In the genomic region with DNA sequence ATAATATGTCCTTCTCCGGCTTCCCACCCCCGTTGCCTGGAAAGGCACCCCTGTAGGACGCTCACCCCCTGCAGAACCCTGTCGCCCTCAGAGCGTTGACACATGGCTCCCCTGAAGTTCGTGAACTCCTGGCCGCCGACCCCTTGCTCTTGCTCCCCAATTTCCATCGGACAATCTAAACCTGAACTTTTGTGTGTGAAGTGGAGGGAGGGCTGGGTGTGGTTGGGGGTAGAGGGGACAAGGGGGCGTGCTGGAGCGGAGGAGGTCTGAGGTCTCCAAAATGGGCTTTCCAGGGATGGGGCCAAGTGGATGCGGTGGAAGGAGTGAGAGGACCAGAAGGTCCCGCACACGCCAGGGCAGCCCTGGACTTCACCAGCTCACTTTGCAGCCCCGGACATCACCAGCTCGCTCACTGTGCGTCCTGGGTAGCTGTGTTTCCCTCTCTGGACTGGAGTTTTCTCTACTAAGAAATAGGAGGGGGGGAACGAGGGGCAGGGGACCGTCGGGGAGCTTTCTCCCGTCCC, we compare ENCODE assay signal across 8 cellular contexts. TPM values are rescaled to one million over a fixed set of nuclear protein-coding genes. Genes with fewer than 3 reads are reported as not detected.
DNase-seq lines count a peak whose midpoint lies in the region; ATAC-seq lines count a peak whose summit lies in the region.

No MANE protein-coding gene starts in this region.

- peak overlapping the region; percentile 93 for H3K27ac ChIP-seq in ACC112 (ENCODE audit: low read depth, low read length)
- no peak overlapping the region for H3K27ac ChIP-seq in ectodermal cell (ENCODE audit: insufficient read depth, low read depth, low read length, poor library complexity, severe bottlenecking)

- no peaks in the 10 kb centered on the region for H3K36me3 Mint-ChIP-seq in naive B cell

- no peaks in the 10 kb centered on the region for H3K27me3 ChIP-seq in ACC112 (ENCODE audit: insufficient read depth, low read length)
- peaks cover 12% of the 10 kb centered on the region for H3K27me3 ChIP-seq in ectodermal cell (ENCODE audit: control insufficient read depth, insufficient read depth, low read length, poor library complexity, severe bottlenecking)

- H3K36me3 ChIP-seq in ACC112 (ENCODE audit: insufficient read depth, low read length): peaks cover 3% of the 10 kb centered on the region; the same call in 1 of the 2 replicates
- no peaks in the 10 kb centered on the region for H3K36me3 ChIP-seq in ectodermal cell (ENCODE audit: control insufficient read depth, insufficient read depth, low read length)

- H3K4me3 ChIP-seq in ACC112 (ENCODE audit: low read depth, low read length) (peak overlapping the region; percentile 71), ectodermal cell (ENCODE audit: insufficient read depth, low read depth, low read length) (peak overlapping the region; percentile 52)
- peak overlapping the region; percentile 54 for H3K4me3 ChIP-seq in Jurkat, Clone E6-1 (ENCODE audit: low read length)

- no peak for DNase-seq in Jurkat, Clone E6-1 (ENCODE audit: low read depth, low spot score)
- DNase-seq in naive B cell (no peak), GM03348 (ENCODE audit: low spot score) (no peak), NCI-H446 (lab: John Stamatoyannopoulos, UW) (no peak)
- no peak for DNase-seq in activated effector memory CD4-positive, alpha-beta T cell treated with Interleukin-2 at 50 U/mL for 16 hours

- H3K4me3 Mint-ChIP-seq in naive B cell: peak overlapping the region; percentile 72 to 89 (median 82)

- H3K4me1 Mint-ChIP-seq in naive B cell: peaks cover 4 to 11% (median 9%) of the 10 kb centered on the region in 3 donors

- WGBS in ectodermal cell, 2 experiments: 41 to 42% methylated on average over 20 to 21 of the region's 21 CpGs

- ATAC-seq in naive B cell (ENCODE audit: low read depth in 2 of 2): no peak
- no peak for ATAC-seq in GM18511 (IDR thresholded peaks at IDR 0.05; ENCODE audit: unreplicated experiment)

- peak overlapping the region in 1 of 6 donors; percentile 41 for H3K27ac Mint-ChIP-seq in naive B cell

- H3K79me2 ChIP-seq in ACC112 (ENCODE audit: control insufficient read depth, insufficient read depth, low read length, unreplicated experiment): peaks cover 48% of the 10 kb centered on the region

- H3K9me3 ChIP-seq in ectodermal cell (ENCODE audit: control insufficient read depth, low read length): no peaks in the 10 kb centered on the region

- H3K27me3 Mint-ChIP-seq in naive B cell: peaks cover 14 to 69% (median 56%) of the 10 kb centered on the region in 3 donors

- H3K4me1 ChIP-seq in ACC112 (ENCODE audit: control insufficient read depth, insufficient read depth, low read length, unreplicated experiment) (peaks cover 86% of the 10 kb centered on the region), ectodermal cell (ENCODE audit: control insufficient read depth, insufficient read depth, low read length) (peaks cover 55% of the 10 kb centered on the region)

- no peak overlapping the region for H2AFZ ChIP-seq in ACC112 (ENCODE audit: low read length, unreplicated experiment)

- no peaks in the 10 kb centered on the region for H3K9me3 Mint-ChIP-seq in naive B cell

RNA-seq across cellular contexts. Expression of gene CREB3L1, which starts 18.6 kb away (rescaled TPM):
- polyA plus RNA-seq in Jurkat, Clone E6-1 (2012; ENCODE audit: insufficient read depth, insufficient read length): 1.3 TPM
- 7.6 TPM for polyA plus RNA-seq in ectodermal cell (2013, experiment 1 of 4)
- polyA plus RNA-seq in ectodermal cell (2013, experiment 2 of 4): 5.4 TPM
- polyA plus RNA-seq in ectodermal cell (2013, experiment 3 of 4): 6.8 TPM
- 7.0 TPM for polyA plus RNA-seq in ectodermal cell (2013, experiment 4 of 4)
- polyA plus RNA-seq in naive B cell (ENCODE audit: low read depth in 6 of 6): not detected

RNA-seq across cellular contexts. Expression of gene DGKZ, which starts 51.2 kb away (rescaled TPM):
- polyA plus RNA-seq in Jurkat, Clone E6-1 (2012; ENCODE audit: insufficient read depth, insufficient read length): 134 TPM
- 63.3 TPM for polyA plus RNA-seq in ectodermal cell (2013, experiment 1 of 4)
- polyA plus RNA-seq in ectodermal cell (2013, experiment 2 of 4): 58.2 TPM
- polyA plus RNA-seq in ectodermal cell (2013, experiment 3 of 4): 50.1 TPM
- polyA plus RNA-seq in ectodermal cell (2013, experiment 4 of 4): 49.5 TPM
- 10 to 100 TPM in 1 of 6 donors, 1 to 10 TPM in 5; 2.5 to 13.7 (median 7.9) TPM for polyA plus RNA-seq in naive B cell (ENCODE audit: low read depth in 6 of 6)
